In the genomic region with DNA sequence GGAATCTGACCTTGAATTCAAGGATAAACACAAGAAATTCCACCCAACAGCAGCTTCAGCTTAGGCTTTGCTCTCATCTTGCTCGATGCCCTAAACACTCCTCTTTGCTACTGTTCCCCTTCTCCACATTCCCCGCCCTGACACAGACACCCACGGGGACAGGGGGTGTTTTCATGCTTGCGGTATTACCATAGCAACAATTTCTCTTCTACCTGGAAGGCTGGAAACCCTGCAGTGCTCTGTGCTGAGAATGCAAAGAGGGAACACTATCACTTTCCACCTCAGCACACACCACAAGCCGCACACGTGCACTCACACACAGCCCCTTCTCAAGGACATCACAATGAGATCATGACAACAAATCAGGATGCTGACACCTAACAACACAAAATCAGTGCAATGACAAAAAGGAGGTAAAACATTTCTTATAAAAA, we compare ENCODE assay signal across 8 cellular contexts.
DNase-seq lines count a peak whose midpoint lies in the region; ATAC-seq, FAIRE-seq and TF ChIP-seq lines count a peak whose summit lies in the region.

No MANE protein-coding gene starts in this region.

- H2BK120ac ChIP-seq in IMR-90 (ENCODE audit: low read depth, low read length) = peak overlapping the region; percentile 84

- H2BK15ac ChIP-seq in IMR-90 (ENCODE audit: low read depth, low read length) = peak overlapping the region; percentile 27; the same call in 2 of the 3 replicates

- H3K36me3 Mint-ChIP-seq in CD14-positive monocyte = peaks cover 51 to 73% of the 10 kb centered on the region in 2 donors

- H2AK5ac ChIP-seq in IMR-90 (ENCODE audit: low read depth, low read length) = peak overlapping the region; percentile 63

- H3K4me2 ChIP-seq in IMR-90 (ENCODE audit: low read depth, low read length) = peak overlapping the region; percentile 2; the same call in 1 of the 2 replicates

- H3K4me3 ChIP-seq in IMR-90 (ENCODE audit: insufficient read depth, low read depth, low read length) (no peak overlapping the region), kidney (ENCODE audit: low read length in 2 of 2) (no peak overlapping the region)

- POLR2A ChIA-PET in IMR-90 (lab: Charles Lee; ENCODE audit: unreplicated experiment) = no interaction called here

- H2AFZ ChIP-seq in IMR-90 (replicated peaks; ENCODE audit: low read length, poor library complexity) = no peak overlapping the region

- peaks cover 0 to 2% (median 0%) of the 10 kb centered on the region in 7 donors for H3K9me3 Mint-ChIP-seq in CD14-positive monocyte

- intact Hi-C loops in CD14-positive monocyte (cut with micrococcal nuclease) = loop anchor here (5.0 kb wide), 1 partner anchor 33 kb away; no protein-coding TSS in a partner anchor
- intact Hi-C loops in IMR-90 (cut with micrococcal nuclease) = no loop called here
- intact Hi-C loops in kidney (cut with DNase I) = loop anchor here (10.0 kb wide), 1 partner anchor 205 kb away; no protein-coding TSS in a partner anchor

- no peak for FAIRE-seq in kidney (lab: Jason Lieb, UNC)

- in situ Hi-C loops in IMR-90 (cut with MboI; ENCODE audit: low sequenced_read_pairs) = loop anchor here (25.0 kb wide), 1 partner anchor 463 kb away; no protein-coding TSS in a partner anchor

- peak overlapping the region; percentile 62; the same call in 1 of the 2 replicates for H2BK20ac ChIP-seq in IMR-90 (ENCODE audit: low read depth, low read length)

- H3K9me3 ChIP-seq in IMR-90 (ENCODE audit: control insufficient read depth, insufficient read depth, low read length) (no peaks in the 10 kb centered on the region), kidney (ENCODE audit: control insufficient read depth in 1 of 2, low read length in 2 of 2) (no peaks in the 10 kb centered on the region)

- peaks cover 47 to 79% of the 10 kb centered on the region in 2 experiments for H3K79me1 ChIP-seq in IMR-90 (ENCODE audit: low read depth in 1 of 2, low read length in 2 of 2)

- no peak for TF ChIP-seq POLR2A in IMR-90 (IDR thresholded peaks at IDR 0.05; ENCODE audit: low read depth, low read length)

- ATAC-seq in GM19467 (IDR thresholded peaks at IDR 0.05; ENCODE audit: unreplicated experiment) (peak; percentile 39), IMR-90 (ENCODE audit: low read depth) (peak; percentile 19)

- no peaks in the 10 kb centered on the region for H3K27me3 ChIP-seq in IMR-90 (ENCODE audit: control insufficient read depth, insufficient read depth, low read length)

- H4K8ac ChIP-seq in IMR-90 (ENCODE audit: low read depth in 2 of 2, low read length in 2 of 2) = peak overlapping the region; percentile 8 to 84; a peak in 3 of 4 replicates

- H3K27ac ChIP-seq in IMR-90 (ENCODE audit: insufficient read depth, low read length) (peak overlapping the region; percentile 85; the same call in 1 of the 2 replicates), kidney (ENCODE audit: low read depth in 2 of 2, low read length in 2 of 2) (peak overlapping the region; percentile 59 to 79)

- H3K14ac ChIP-seq in IMR-90 (replicated peaks; ENCODE audit: low read depth, low read length) = peak overlapping the region; percentile 44

- H3K36me3 ChIP-seq in IMR-90 (ENCODE audit: control insufficient read depth, insufficient read depth, low read length) (peaks cover 23% of the 10 kb centered on the region), kidney (ENCODE audit: control insufficient read depth in 1 of 2, insufficient read depth in 2 of 2, low read length in 2 of 2) (peaks cover 5 to 6% of the 10 kb centered on the region in 2 donors)

- peak overlapping the region; percentile 84 for H3K18ac ChIP-seq in IMR-90 (ENCODE audit: low read depth, low read length)

- H3K27me3 Mint-ChIP-seq in CD14-positive monocyte (ENCODE audit: low read depth in 3 of 3) = no peaks in the 10 kb centered on the region

- CTCF ChIA-PET in IMR-90 (lab: Yijun Ruan, JAX) = no interaction called here

- H4K5ac ChIP-seq in IMR-90 (ENCODE audit: low read depth, low read length) = peak overlapping the region; percentile 26

- peaks cover 74% of the 10 kb centered on the region for H3K4me1 Mint-ChIP-seq in CD14-positive monocyte

- no CpG with 5 or more reads among the region's 6 CpGs for WGBS in IMR-90 (ENCODE audit: extremely low coverage in 2 of 2, insufficient read length in 1 of 2), 2 experiments

- peaks cover 49% of the 10 kb centered on the region for H3K4me1 ChIP-seq in IMR-90 (ENCODE audit: control insufficient read depth, insufficient read depth, low read length)
- peaks cover 47 to 52% of the 10 kb centered on the region in 2 donors for H3K4me1 ChIP-seq in kidney (ENCODE audit: control insufficient read depth in 1 of 2, insufficient read depth in 1 of 2, low read depth in 1 of 2, low read length in 2 of 2)

- dilution Hi-C loops in IMR-90 (cut with HindIII; ENCODE audit: low sequenced_read_pairs, unreplicated experiment) = no loop called here

- H3K4me3 Mint-ChIP-seq in CD14-positive monocyte = no peak overlapping the region

- H4K91ac ChIP-seq in IMR-90 (ENCODE audit: insufficient read depth, low read depth, low read length) = peak overlapping the region; percentile 88

- H2AK9ac ChIP-seq in IMR-90 (replicated peaks; ENCODE audit: low read depth, low read length, poor library complexity) = peak overlapping the region; percentile 1

- peaks cover 7% of the 10 kb centered on the region for H4K20me1 ChIP-seq in IMR-90 (ENCODE audit: insufficient read depth, low read length)

- peaks cover 35% of the 10 kb centered on the region for H3K9me1 ChIP-seq in IMR-90 (ENCODE audit: insufficient read depth, low read length)

- no peak for TF ChIP-seq RAD21 in IMR-90 (IDR thresholded peaks at IDR 0.05; ENCODE audit: low read length)

- peak overlapping the region; percentile 65 for H2BK5ac ChIP-seq in IMR-90 (ENCODE audit: low read depth, low read length, poor library complexity, severe bottlenecking)

- peak overlapping the region in 6 of 7 donors; percentile 16 to 90 (median 78) for H3K27ac Mint-ChIP-seq in CD14-positive monocyte

- 0 out of 2 replicates have a peak overlapping the region, but pooled peaks have one; percentile 22 for H3K56ac ChIP-seq in IMR-90 (ENCODE audit: extremely low read depth, insufficient read depth, low read length)

- peak overlapping the region; percentile 68 for H3K4ac ChIP-seq in IMR-90 (ENCODE audit: low read depth, low read length)

- no peak for DNase-seq in CD14-positive monocyte (ENCODE audit: low spot score)
- peak; percentile 41 for DNase-seq in IMR-90
- DNase-seq in activated T-cell treated with anti-CD3 and anti-CD28 coated beads, Interleukin-2, amount 50 U/mL, for 48 hours = peak; percentile 79 to 81
- DNase-seq in kidney = no peak
- DNase-seq in stimulated activated CD8-positive, alpha-beta memory T cell treated with anti-CD3 and anti-CD28 coated beads, Interleukin-2, amount 100 ng/mL, for 48 hours (ENCODE audit: low read depth in 2 of 2) = peak; percentile 53 to 63
- no peak for DNase-seq in SKM-1 (lab: John Stamatoyannopoulos, UW; ENCODE audit: unreplicated experiment)
- DNase-seq in DMS 273 treated with DMSO at 0.1 percent for 48 hours (lab: John Stamatoyannopoulos, UW) = no peak

- peak overlapping the region; percentile 83 for H3K23ac ChIP-seq in IMR-90 (ENCODE audit: low read depth, low read length)

- no TSS peak for BruUV-seq in IMR-90 (replicated peaks; lab: Mats Ljungman, UMichigan)

- TF ChIP-seq CTCF in CD14-positive monocyte (IDR thresholded peaks at IDR 0.05) = no peak
- no peak for TF ChIP-seq CTCF in IMR-90 (conservative IDR thresholded peaks at IDR 0.05; ENCODE audit: low read depth, low read length)
- TF ChIP-seq CTCF in kidney (IDR thresholded peaks at IDR 0.05; ENCODE audit: borderline replicate concordance, extremely low read depth, insufficient read depth) = no peak

- H3K9ac ChIP-seq in IMR-90 (ENCODE audit: low read depth, low read length) = peak overlapping the region; percentile 2; the same call in 1 of the 2 replicates
- H3K9ac ChIP-seq in kidney (ENCODE audit: low read length in 2 of 2) = peak overlapping the region; percentile 4 to 14

TF ChIP-seq in IMR-90, 13 proteins besides CTCF, POLR2A, EP300 and RAD21:
- TF ChIP-seq CHD1 (IDR thresholded peaks at IDR 0.05; ENCODE audit: low read depth, low read length) (no peak), MXI1 (IDR thresholded peaks at IDR 0.05; ENCODE audit: borderline replicate concordance, low read depth, low read length) (no peak), SMC3 (IDR thresholded peaks at IDR 0.05; ENCODE audit: low read depth, low read length) (no peak), FOS (IDR thresholded peaks at IDR 0.05; ENCODE audit: low read depth, low read length) (no peak), MAFK (IDR thresholded peaks at IDR 0.05; ENCODE audit: low read depth, low read length) (no peak), RCOR1 (IDR thresholded peaks at IDR 0.05; ENCODE audit: insufficient replicate concordance, low read length) (no peak), NFE2L2 (IDR thresholded peaks at IDR 0.05; ENCODE audit: low read depth, low read length) (no peak), RFX5 (IDR thresholded peaks at IDR 0.05; ENCODE audit: low read depth, low read length) (no peak), CEBPB (IDR thresholded peaks at IDR 0.05; ENCODE audit: low read depth, low read length) (no peak), MAZ (IDR thresholded peaks at IDR 0.05; ENCODE audit: borderline replicate concordance, low read depth, low read length) (no peak)
- TF ChIP-seq, protein P1, sequence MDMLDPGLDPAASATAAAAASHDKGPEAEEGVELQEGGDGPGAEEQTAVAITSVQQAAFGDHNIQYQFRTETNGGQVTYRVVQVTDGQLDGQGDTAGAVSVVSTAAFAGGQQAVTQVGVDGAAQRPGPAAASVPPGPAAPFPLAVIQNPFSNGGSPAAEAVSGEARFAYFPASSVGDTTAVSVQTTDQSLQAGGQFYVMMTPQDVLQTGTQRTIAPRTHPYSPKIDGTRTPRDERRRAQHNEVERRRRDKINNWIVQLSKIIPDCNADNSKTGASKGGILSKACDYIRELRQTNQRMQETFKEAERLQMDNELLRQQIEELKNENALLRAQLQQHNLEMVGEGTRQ (IDR thresholded peaks at IDR 0.05; ENCODE audit: low read depth, low read length) = no peak

Comparison
In these comparisons a context has a peak if more than half of its experiments do, and no peak if none do; other contexts are left out.
1. DNase-seq: peak in IMR-90 (single experiment), activated T-cell treated with anti-CD3 and anti-CD28 coated beads, Interleukin-2, amount 50 U/mL, for 48 hours (2 of 2) and stimulated activated CD8-positive, alpha-beta memory T cell treated with anti-CD3 and anti-CD28 coated beads, Interleukin-2, amount 100 ng/mL, for 48 hours (2 of 2); none in CD14-positive monocyte (single experiment), kidney (single experiment), SKM-1 (single experiment) and DMS 273 treated with DMSO at 0.1 percent for 48 hours (single experiment).